In genomic region chr11:128324531-128325141, GRCh38 we compare ENCODE assay signal across 10 cellular contexts.
A peak's percentile ranks its signal among the peaks of the same experiment; 100 is the strongest.
DNase-seq lines count a peak whose midpoint lies in the region; TF ChIP-seq lines count a peak whose summit lies in the region.
"Had no signal": no experiment of that assay in that cellular context is flagged by ENCODE, and none has a peak within 500 bp of the region (broad histone marks: within the 10 kb centered on the region; RNA-seq: fewer than 3 reads in every experiment).

No MANE protein-coding gene starts in this region.

- H3K27ac Mint-ChIP-seq in activated CD4-positive, alpha-beta T cell treated with anti-CD3 and anti-CD28 coated beads, Interleukin-2, amount 10 ng/mL, durations not matched to agents 24 days and 14 days, result peak overlapping the region; percentile 97
- H3K27ac Mint-ChIP-seq in activated naive CD8-positive, alpha-beta T cell, result peak overlapping the region; percentile 99

- 85 to 86% methylated on average over 14 of the region's 14 CpGs for WGBS in lower leg skin, 2 donors

- H3K4me3 ChIP-seq in lower leg skin (ENCODE audit: low read depth, poor library complexity, severe bottlenecking), result no peak overlapping the region
- no peak overlapping the region for H3K4me3 ChIP-seq in foreskin fibroblast (ENCODE audit: low read depth in 1 of 2, low read length in 2 of 2)

- peaks cover 80% of the 10 kb centered on the region for H3K4me1 Mint-ChIP-seq in activated CD4-positive, alpha-beta T cell treated with anti-CD3 and anti-CD28 coated beads, Interleukin-2, amount 10 ng/mL, durations not matched to agents 24 days and 14 days
- H3K4me1 Mint-ChIP-seq in activated naive CD8-positive, alpha-beta T cell (ENCODE audit: low read depth), result peaks cover 91% of the 10 kb centered on the region

- TF ChIP-seq CTCF in lower leg skin (IDR thresholded peaks at IDR 0.05), result no peak
- TF ChIP-seq CTCF in foreskin fibroblast (IDR thresholded peaks at IDR 0.05; ENCODE audit: low read depth, low read length), result no peak

- intact Hi-C loops in activated CD4-positive, alpha-beta T cell treated with anti-CD3 and anti-CD28 coated beads, Interleukin-2, amount 10 ng/mL, durations not matched to agents 24 days and 14 days (cut with micrococcal nuclease), result loop anchor here (1.0 to 10.0 kb wide), 7 partner anchors 19 to 370 kb away; partner anchors contain the start of gene FLI1
- intact Hi-C loops in lower leg skin (cut with DNase I; ENCODE audit: low total_unique reads), result no loop called here

- H3K36me3 Mint-ChIP-seq in activated CD4-positive, alpha-beta T cell treated with anti-CD3 and anti-CD28 coated beads, Interleukin-2, amount 10 ng/mL, durations not matched to agents 24 days and 14 days (ENCODE audit: low read depth), result peaks cover 4% of the 10 kb centered on the region
- H3K36me3 Mint-ChIP-seq in activated naive CD8-positive, alpha-beta T cell, result peaks cover 4% of the 10 kb centered on the region

- DNase-seq in CD1c-positive myeloid dendritic cell (ENCODE audit: extremely low spot score) (peak; percentile 59), lower leg skin (ENCODE audit: low spot score in 2 of 2) (no peak), NCI-H1092 (lab: John Stamatoyannopoulos, UW) (no peak), NCI-H69 (lab: John Stamatoyannopoulos, UW) (no peak), foreskin fibroblast (no peak)
- peak; percentile 95 for DNase-seq in activated CD4-positive, alpha-beta T cell treated with anti-CD3 and anti-CD28 coated beads, Interleukin-2, amount 10 ng/mL, durations not matched to agents 24 days and 14 days
- peak; percentile 66 for DNase-seq in stimulated activated CD4-positive, alpha-beta T cell treated with anti-CD3 and anti-CD28 coated beads, Interleukin-2, amount 100 ng/mL, for 4 hours (ENCODE audit: low read depth)
- DNase-seq: dermis blood vessel endothelial cell, SK-N-SH had no signal

- H3K27me3 Mint-ChIP-seq in activated CD4-positive, alpha-beta T cell treated with anti-CD3 and anti-CD28 coated beads, Interleukin-2, amount 10 ng/mL, durations not matched to agents 24 days and 14 days, result no peaks in the 10 kb centered on the region
- no peaks in the 10 kb centered on the region for H3K27me3 Mint-ChIP-seq in activated naive CD8-positive, alpha-beta T cell

- peaks cover 7% of the 10 kb centered on the region for H3K9me3 Mint-ChIP-seq in activated CD4-positive, alpha-beta T cell treated with anti-CD3 and anti-CD28 coated beads, Interleukin-2, amount 10 ng/mL, durations not matched to agents 24 days and 14 days
- no peaks in the 10 kb centered on the region for H3K9me3 Mint-ChIP-seq in activated naive CD8-positive, alpha-beta T cell (ENCODE audit: low read depth)

- H3K4me3 Mint-ChIP-seq in activated CD4-positive, alpha-beta T cell treated with anti-CD3 and anti-CD28 coated beads, Interleukin-2, amount 10 ng/mL, durations not matched to agents 24 days and 14 days, result peak overlapping the region; percentile 69
- peak overlapping the region; percentile 69 for H3K4me3 Mint-ChIP-seq in activated naive CD8-positive, alpha-beta T cell

- no peak for TF ChIP-seq POLR2A in lower leg skin (IDR thresholded peaks at IDR 0.05)

Comparison
In these comparisons a context has a peak if more than half of its experiments do, and no peak if none do; other contexts are left out.
1. DNase-seq: peak in CD1c-positive myeloid dendritic cell (single experiment), activated CD4-positive, alpha-beta T cell treated with anti-CD3 and anti-CD28 coated beads, Interleukin-2, amount 10 ng/mL, durations not matched to agents 24 days and 14 days (single experiment) and stimulated activated CD4-positive, alpha-beta T cell treated with anti-CD3 and anti-CD28 coated beads, Interleukin-2, amount 100 ng/mL, for 4 hours (single experiment); none in lower leg skin (0 of 2), NCI-H1092 (single experiment), NCI-H69 (single experiment) and foreskin fibroblast (0 of 2).